1 cellular context compared by ENCODE assay signal in genomic region chr22:26086359-26086758, GRCh38.
TF ChIP-seq lines count a peak whose summit lies in the region.

No MANE protein-coding gene starts in this region.

TF ChIP-seq in GM23338, 12 proteins besides CTCF, POLR2A, EP300 and RAD21:
- TF ChIP-seq ZNF462 (CRISPR knock-in tag; IDR thresholded peaks at IDR 0.05) = no peak
- TF ChIP-seq EZH2phosphoT487 (IDR thresholded peaks at IDR 0.05; ENCODE audit: unreplicated experiment) = no peak
